8 cellular contexts compared by ENCODE assay signal in genomic region chr22:36358533-36359171, GRCh38. TPM values are rescaled to one million over a fixed set of nuclear protein-coding genes. Genes with fewer than 3 reads are reported as not detected.
DNase-seq lines count a peak whose midpoint lies in the region; ATAC-seq and TF ChIP-seq lines count a peak whose summit lies in the region.

No MANE protein-coding gene starts in this region.

- POLR2A ChIA-PET in SK-N-SH (lab: Yijun Ruan, JAX): interaction anchor here (0.7 kb wide), 1 partner anchor 307 kb away, joined by 3 read pairs; no protein-coding TSS in a partner anchor

- peak overlapping the region; percentile 33; the same call in 1 of the 2 replicates for H3K9ac ChIP-seq in SK-N-SH
- H3K9ac ChIP-seq in fibroblast of lung (ENCODE audit: insufficient read depth, low read length): no peak overlapping the region
- no peak overlapping the region for H3K9ac ChIP-seq in rectal smooth muscle tissue (ENCODE audit: low read length)

- H3K4me2 ChIP-seq in DOHH2 (ENCODE audit: low read length) (peak overlapping the region; percentile 55; the same call in 1 of the 2 replicates), SK-N-SH (peak overlapping the region; percentile 66), fibroblast of lung (ENCODE audit: extremely low read depth, insufficient read depth, low read length) (peak overlapping the region; percentile 36)

- ATAC-seq in GM21528 (IDR thresholded peaks at IDR 0.05; ENCODE audit: low FRiP score, unreplicated experiment): no peak

- H3F3A ChIP-seq in DOHH2 (ENCODE audit: control insufficient read depth, insufficient read depth) (no peaks in the 10 kb centered on the region), SK-N-SH (replicated peaks; ENCODE audit: insufficient read depth) (peaks cover 60% of the 10 kb centered on the region)

- H3K36me3 ChIP-seq in DOHH2 (ENCODE audit: control insufficient read depth, low read length): peaks cover 54% of the 10 kb centered on the region
- peaks cover 5 to 8% of the 10 kb centered on the region in 2 experiments for H3K36me3 ChIP-seq in SK-N-SH (replicated peaks in 1 of 2; ENCODE audit: control insufficient read depth in 1 of 2, insufficient read depth in 2 of 2, low read length in 1 of 2)
- H3K36me3 ChIP-seq in fibroblast of lung (ENCODE audit: control insufficient read depth, insufficient read depth, low read length): peaks cover 4% of the 10 kb centered on the region
- no peaks in the 10 kb centered on the region for H3K36me3 ChIP-seq in rectal smooth muscle tissue (ENCODE audit: control insufficient read depth, insufficient read depth, low read length)

- CTCF ChIA-PET in SK-N-SH (lab: Yijun Ruan, JAX): interaction anchor here (0.9 to 1.1 kb wide), 2 partner anchors 11 to 12 kb away, joined by 3 read pairs; no protein-coding TSS in a partner anchor

- no peak for TF ChIP-seq CTCF in DOHH2 (IDR thresholded peaks at IDR 0.05; ENCODE audit: low read depth, low read length, poor library complexity, severe bottlenecking)
- no peak for TF ChIP-seq CTCF in SK-N-SH (IDR thresholded peaks at IDR 0.05)
- TF ChIP-seq CTCF in fibroblast of lung (conservative IDR thresholded peaks at IDR 0.05 in 1 of 2, IDR thresholded peaks at IDR 0.05 in 1 of 2; ENCODE audit: low read depth in 1 of 2, low read length in 2 of 2): no peak

- WGBS in SK-N-SH (ENCODE audit: low lambda C conversion rate): 62% methylated on average over 7 of the region's 7 CpGs

- no peaks in the 10 kb centered on the region for H3K27me3 ChIP-seq in DOHH2 (ENCODE audit: control insufficient read depth, low read length)
- H3K27me3 ChIP-seq in SK-N-SH (ENCODE audit: insufficient read depth): no peaks in the 10 kb centered on the region
- H3K27me3 ChIP-seq in fibroblast of lung (ENCODE audit: control insufficient read depth, insufficient read depth, low read length): no peaks in the 10 kb centered on the region
- H3K27me3 ChIP-seq in rectal smooth muscle tissue (ENCODE audit: control insufficient read depth, insufficient read depth, low read length): no peaks in the 10 kb centered on the region

- H3K4me3 ChIP-seq in DOHH2 (ENCODE audit: low read length): no peak overlapping the region
- H3K4me3 ChIP-seq in SK-N-SH (ENCODE audit: low read depth in 2 of 2, low read length in 1 of 2): no peak overlapping the region
- H3K4me3 ChIP-seq in fibroblast of lung (replicated peaks in 1 of 4; ENCODE audit: control extremely low read depth in 1 of 4, insufficient read depth in 1 of 4, low read depth in 3 of 4, low read length in 4 of 4): no peak overlapping the region
- H3K4me3 ChIP-seq in rectal smooth muscle tissue (ENCODE audit: low read length): no peak overlapping the region

- H3K9me2 ChIP-seq in DOHH2 (replicated peaks; ENCODE audit: control insufficient read depth, low read length) (no peaks in the 10 kb centered on the region), SK-N-SH (no peaks in the 10 kb centered on the region)

- H2AFZ ChIP-seq in SK-N-SH (ENCODE audit: low read depth): no peak overlapping the region
- H2AFZ ChIP-seq in fibroblast of lung (ENCODE audit: low read length): no peak overlapping the region

- H3K79me2 ChIP-seq in DOHH2 (ENCODE audit: control insufficient read depth, low read length) (peaks cover 100% of the 10 kb centered on the region), SK-N-SH (ENCODE audit: insufficient read depth) (peaks cover 100% of the 10 kb centered on the region), fibroblast of lung (ENCODE audit: control insufficient read depth, insufficient read depth, low read length) (peaks cover 96% of the 10 kb centered on the region)

- H3K4me1 ChIP-seq in DOHH2 (ENCODE audit: control insufficient read depth, low read length) (peaks cover 82% of the 10 kb centered on the region), SK-N-SH (ENCODE audit: control insufficient read depth in 1 of 2, insufficient read depth in 2 of 2, low read depth in 1 of 2, low read length in 1 of 2) (peaks cover 21 to 67% of the 10 kb centered on the region in 2 experiments; a peak in 3 of 4 replicates), fibroblast of lung (ENCODE audit: control insufficient read depth, extremely low read depth, insufficient read depth, low read length) (peaks cover 72% of the 10 kb centered on the region), rectal smooth muscle tissue (ENCODE audit: control insufficient read depth, insufficient read depth, low read length) (peaks cover 79% of the 10 kb centered on the region)

- DNase-seq in SK-N-SH (no peak), fibroblast of lung (ENCODE audit: low read depth in 2 of 2) (peak; percentile 59 to 69), NCI-H1436 (lab: John Stamatoyannopoulos, UW) (no peak), cerebellum (ENCODE audit: low spot score) (no peak), ecto neural progenitor cell (ENCODE audit: low spot score) (no peak)

- peaks cover 57% of the 10 kb centered on the region for H4K20me1 ChIP-seq in DOHH2 (ENCODE audit: control insufficient read depth, insufficient read depth, low read depth, low read length)
- H4K20me1 ChIP-seq in SK-N-SH (ENCODE audit: insufficient read depth): peaks cover 99% of the 10 kb centered on the region
- H4K20me1 ChIP-seq in fibroblast of lung (ENCODE audit: control insufficient read depth, extremely low read depth, insufficient read depth, low read length): peaks cover 2% of the 10 kb centered on the region

- peak overlapping the region; percentile 36; the same call in 1 of the 2 replicates for H3K27ac ChIP-seq in DOHH2 (ENCODE audit: low read depth, low read length)
- peak overlapping the region; percentile 35 to 75; a peak in 3 of 4 replicates for H3K27ac ChIP-seq in SK-N-SH (ENCODE audit: low read depth in 2 of 2, low read length in 1 of 2)
- H3K27ac ChIP-seq in fibroblast of lung (ENCODE audit: insufficient read depth, low read length): peak overlapping the region; percentile 57
- H3K27ac ChIP-seq in rectal smooth muscle tissue (ENCODE audit: low read depth, low read length): peak overlapping the region; percentile 89

- no peak for TF ChIP-seq RAD21 in SK-N-SH (IDR thresholded peaks at IDR 0.05; ENCODE audit: low read length)

- TF ChIP-seq EP300 in SK-N-SH (IDR thresholded peaks at IDR 0.05; ENCODE audit: borderline replicate concordance in 1 of 2, low read depth in 1 of 2, low read length in 1 of 2): 0 out of 4 replicates have a peak, but pooled peaks of 1 of the 2 experiments have one; percentile 24

- no peaks in the 10 kb centered on the region for H3K9me3 ChIP-seq in DOHH2 (ENCODE audit: control insufficient read depth, insufficient read depth, low read length)
- no peaks in the 10 kb centered on the region for H3K9me3 ChIP-seq in SK-N-SH
- no peaks in the 10 kb centered on the region for H3K9me3 ChIP-seq in fibroblast of lung (ENCODE audit: control insufficient read depth, insufficient read depth, low read depth, low read length)

TF ChIP-seq in SK-N-SH, 30 proteins besides CTCF, POLR2A, EP300 and RAD21:
- TF ChIP-seq JUND (IDR thresholded peaks at IDR 0.05) (peak; percentile 60), PBX3 (IDR thresholded peaks at IDR 0.05) (0 out of 2 replicates have a peak, but pooled peaks have one; percentile 3), POLR2AphosphoS5 (IDR thresholded peaks at IDR 0.05; ENCODE audit: low read depth, low read length) (no peak), TCF12 (IDR thresholded peaks at IDR 0.05) (0 out of 2 replicates have a peak, but pooled peaks have one; percentile 33), FOSL2 (IDR thresholded peaks at IDR 0.05; ENCODE audit: borderline replicate concordance, low read depth) (peak; percentile 59; the same call in 1 of the 2 replicates), ELF1 (IDR thresholded peaks at IDR 0.05) (0 out of 2 replicates have a peak, but pooled peaks have one; percentile 6), YY1 (IDR thresholded peaks at IDR 0.05; ENCODE audit: low read depth) (no peak)

RNA-seq across cellular contexts. Expression of gene MYH9, which starts 29.1 kb away (rescaled TPM):
- polyA plus RNA-seq in SK-N-SH (2012; rRNA removed): 202 and 303 TPM in 2 replicates
- polyA plus RNA-seq in SK-N-SH (2012; cell fraction: cytosol; rRNA removed): 181 and 225 TPM in 2 replicates
- polyA plus RNA-seq in SK-N-SH (2012; cell fraction: nucleus; rRNA removed): 401 and 439 TPM in 2 replicates
- total RNA-seq in fibroblast of lung: 562 and 796 TPM in 2 replicates
- polyA plus RNA-seq in fibroblast of lung: 413 and 677 TPM in 2 replicates
- polyA plus RNA-seq in fibroblast of lung (2012): 611 and 1,244 TPM in 2 replicates
- polyA minus RNA-seq in fibroblast of lung (ENCODE audit: low replicate concordance): 1,141 and 2,569 TPM in 2 replicates
- 38.6 TPM for total RNA-seq in cerebellum

Comparison
In these comparisons a context has a peak if more than half of its experiments do, and no peak if none do; other contexts are left out.
1. H3K27ac ChIP-seq: peak in every context shown above with its lines; median percentile 89 in rectal smooth muscle tissue; 57 in fibroblast of lung; 55 in SK-N-SH; 36 in DOHH2.
2. DNase-seq: peak in fibroblast of lung (2 of 2); none in SK-N-SH (single experiment), NCI-H1436 (single experiment), cerebellum (single experiment) and ecto neural progenitor cell (single experiment).
3. RNA of gene MYH9, which starts 29.1 kb away (total RNA-seq): 562 to 796 TPM in fibroblast of lung; 38.6 TPM in cerebellum (single experiment); every median in the first group is over 10 times any median in the second.
4. Peak in every context shown above with its lines, with median percentiles within 50 percentile points of each other: H3K4me2 ChIP-seq.